Comparison of ENCODE assay signal across 23 cellular contexts in genomic region chrX:88621278-88621677, GRCh38.
"Had no signal": no experiment of that assay in that cellular context is flagged by ENCODE, and none has a peak within 500 bp of the region (broad histone marks: within the 10 kb centered on the region; RNA-seq: fewer than 3 reads in every experiment).

No MANE protein-coding gene starts in this region.

- H3K27ac ChIP-seq: dorsolateral prefrontal cortex, esophagus muscularis mucosa, foreskin keratinocyte, gastrocnemius medialis, heart right ventricle, left lung, lower lobe of right lung had no signal

- H3K27me3 ChIP-seq: esophagus muscularis mucosa, foreskin keratinocyte, gastrocnemius medialis, heart right ventricle, left lung had no signal

- H3K36me3 ChIP-seq: esophagus muscularis mucosa, gastrocnemius medialis, heart right ventricle, left lung, lower lobe of right lung had no signal

- H3K9me3 ChIP-seq: esophagus muscularis mucosa, gastrocnemius medialis, heart right ventricle, left lung, lower lobe of right lung, mucosa of descending colon had no signal

- DNase-seq: dermis blood vessel endothelial cell; dorsolateral prefrontal cortex; effector CD4-positive, alpha-beta T cell; effector memory CD4-positive, alpha-beta T cell; foreskin keratinocyte; gastrocnemius medialis; glutamatergic neuron; head of caudate nucleus; heart right ventricle; hippocampal formation; left cardiac atrium; left lung; left ventricle myocardium superior; lower lobe of right lung; mesenchymal stem cell; mucosa of descending colon; naive B cell; naive thymus-derived CD8-positive, alpha-beta T cell had no signal

- H3K4me1 ChIP-seq: esophagus muscularis mucosa, foreskin keratinocyte, gastrocnemius medialis, heart right ventricle, left lung, lower lobe of right lung had no signal

- FAIRE-seq: endothelial cell of umbilical vein, islet of Langerhans, keratinocyte had no signal

- H3K4me3 ChIP-seq: dorsolateral prefrontal cortex, esophagus muscularis mucosa, gastrocnemius medialis, heart right ventricle, left lung, lower lobe of right lung, mucosa of descending colon had no signal

- H3K4me1 Mint-ChIP-seq: mesothelial cell of epicardium; naive B cell; naive thymus-derived CD8-positive, alpha-beta T cell had no signal

- H3K27me3 Mint-ChIP-seq: naive B cell; naive thymus-derived CD8-positive, alpha-beta T cell had no signal

- ATAC-seq: foreskin keratinocyte; gastrocnemius medialis; heart right ventricle; left cardiac atrium; left lung; left ventricle myocardium superior; lower lobe of right lung; mucosa of descending colon; naive thymus-derived CD8-positive, alpha-beta T cell had no signal

- H3K4me3 Mint-ChIP-seq: mesothelial cell of epicardium; naive B cell; naive thymus-derived CD8-positive, alpha-beta T cell had no signal

- H3K27ac Mint-ChIP-seq: mesothelial cell of epicardium; naive B cell; naive thymus-derived CD8-positive, alpha-beta T cell had no signal

- H3K36me3 Mint-ChIP-seq: mesothelial cell of epicardium; naive B cell; naive thymus-derived CD8-positive, alpha-beta T cell had no signal
